1 cellular context compared by ENCODE assay signal in the genomic region with DNA sequence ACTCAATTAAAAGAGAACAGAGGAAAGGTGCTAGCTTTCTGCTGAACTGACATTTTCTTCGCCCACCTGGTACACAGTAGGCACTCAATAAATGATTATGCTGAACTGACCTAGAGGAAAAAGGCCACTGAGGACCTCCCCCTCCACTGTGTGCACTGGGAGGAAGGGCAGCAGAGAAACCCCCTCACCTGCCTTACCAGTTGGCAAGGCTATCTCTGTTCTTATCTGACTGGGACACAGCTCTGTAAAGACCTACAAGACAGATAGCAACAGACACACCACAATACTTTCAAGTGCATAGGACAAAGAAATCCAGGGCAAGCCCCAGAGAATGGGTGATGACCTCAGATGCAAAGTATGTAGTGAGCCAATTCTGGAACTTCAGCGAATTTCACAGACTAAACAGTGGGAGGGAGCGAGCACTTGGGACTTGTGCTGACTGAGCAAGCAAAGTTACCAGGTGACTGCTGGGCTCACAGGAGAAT.
TF ChIP-seq lines count a peak whose summit lies in the region.

No MANE protein-coding gene starts in this region.

TF ChIP-seq in HepG2, 621 proteins besides CTCF, POLR2A, EP300 and RAD21 (continues in another document):
- no peak for TF ChIP-seq PCBP1 (IDR thresholded peaks at IDR 0.05; ENCODE audit: borderline replicate concordance, low read depth, low read length)
- TF ChIP-seq, protein P1, sequence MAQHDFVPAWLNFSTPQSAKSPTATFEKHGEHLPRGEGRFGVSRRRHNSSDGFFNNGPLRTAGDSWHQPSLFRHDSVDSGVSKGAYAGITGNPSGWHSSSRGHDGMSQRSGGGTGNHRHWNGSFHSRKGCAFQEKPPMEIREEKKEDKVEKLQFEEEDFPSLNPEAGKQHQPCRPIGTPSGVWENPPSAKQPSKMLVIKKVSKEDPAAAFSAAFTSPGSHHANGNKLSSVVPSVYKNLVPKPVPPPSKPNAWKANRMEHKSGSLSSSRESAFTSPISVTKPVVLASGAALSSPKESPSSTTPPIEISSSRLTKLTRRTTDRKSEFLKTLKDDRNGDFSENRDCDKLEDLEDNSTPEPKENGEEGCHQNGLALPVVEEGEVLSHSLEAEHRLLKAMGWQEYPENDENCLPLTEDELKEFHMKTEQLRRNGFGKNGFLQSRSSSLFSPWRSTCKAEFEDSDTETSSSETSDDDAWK (CRISPR knock-in tag; IDR thresholded peaks at IDR 0.05) = no peak
- no peak for TF ChIP-seq ZNF34 (CRISPR knock-in tag; IDR thresholded peaks at IDR 0.05; ENCODE audit: borderline replicate concordance)
- no peak for TF ChIP-seq ZNF256 (CRISPR knock-in tag; conservative IDR thresholded peaks at IDR 0.05)
- TF ChIP-seq XRCC5 (optimal IDR thresholded peaks at IDR 0.05; ENCODE audit: low read length) = peak; percentile 12
- 0 out of 2 replicates have a peak, but pooled peaks have one; percentile 41 for TF ChIP-seq ZNF644 (CRISPR knock-in tag; IDR thresholded peaks at IDR 0.05; ENCODE audit: low read depth)
- TF ChIP-seq, protein P2, sequence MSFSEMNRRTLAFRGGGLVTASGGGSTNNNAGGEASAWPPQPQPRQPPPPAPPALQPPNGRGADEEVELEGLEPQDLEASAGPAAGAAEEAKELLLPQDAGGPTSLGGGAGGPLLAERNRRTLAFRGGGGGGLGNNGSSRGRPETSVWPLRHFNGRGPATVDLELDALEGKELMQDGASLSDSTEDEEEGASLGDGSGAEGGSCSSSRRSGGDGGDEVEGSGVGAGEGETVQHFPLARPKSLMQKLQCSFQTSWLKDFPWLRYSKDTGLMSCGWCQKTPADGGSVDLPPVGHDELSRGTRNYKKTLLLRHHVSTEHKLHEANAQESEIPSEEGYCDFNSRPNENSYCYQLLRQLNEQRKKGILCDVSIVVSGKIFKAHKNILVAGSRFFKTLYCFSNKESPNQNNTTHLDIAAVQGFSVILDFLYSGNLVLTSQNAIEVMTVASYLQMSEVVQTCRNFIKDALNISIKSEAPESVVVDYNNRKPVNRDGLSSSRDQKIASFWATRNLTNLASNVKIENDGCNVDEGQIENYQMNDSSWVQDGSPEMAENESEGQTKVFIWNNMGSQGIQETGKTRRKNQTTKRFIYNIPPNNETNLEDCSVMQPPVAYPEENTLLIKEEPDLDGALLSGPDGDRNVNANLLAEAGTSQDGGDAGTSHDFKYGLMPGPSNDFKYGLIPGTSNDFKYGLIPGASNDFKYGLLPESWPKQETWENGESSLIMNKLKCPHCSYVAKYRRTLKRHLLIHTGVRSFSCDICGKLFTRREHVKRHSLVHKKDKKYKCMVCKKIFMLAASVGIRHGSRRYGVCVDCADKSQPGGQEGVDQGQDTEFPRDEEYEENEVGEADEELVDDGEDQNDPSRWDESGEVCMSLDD (CRISPR knock-in tag; IDR thresholded peaks at IDR 0.05; ENCODE audit: borderline replicate concordance) = no peak
- no peak for TF ChIP-seq FOXA1 (IDR thresholded peaks at IDR 0.05)
- 0 out of 2 replicates have a peak, but pooled peaks have one; percentile 3 for TF ChIP-seq FOXA1 (CRISPR knock-in tag; IDR thresholded peaks at IDR 0.05)
- TF ChIP-seq MAFF (IDR thresholded peaks at IDR 0.05; ENCODE audit: low read depth, low read length) = peak; percentile 69
- TF ChIP-seq ZSCAN21 (CRISPR knock-in tag; IDR thresholded peaks at IDR 0.05; ENCODE audit: borderline replicate concordance) = 0 out of 2 replicates have a peak, but pooled peaks have one; percentile 24
- no peak for TF ChIP-seq NR2F6 (IDR thresholded peaks at IDR 0.05)
- TF ChIP-seq NR2F6 (CRISPR knock-in tag; IDR thresholded peaks at IDR 0.05) = 0 out of 2 replicates have a peak, but pooled peaks have one; percentile 6
- TF ChIP-seq RARA (CRISPR knock-in tag; IDR thresholded peaks at IDR 0.05) = peak; percentile 26; the same call in 1 of the 2 replicates
- no peak for TF ChIP-seq LCORL (IDR thresholded peaks at IDR 0.05)
- 0 out of 2 replicates have a peak, but pooled peaks have one; percentile 39 for TF ChIP-seq LCORL (CRISPR knock-in tag; IDR thresholded peaks at IDR 0.05)
- peak; percentile 83 for TF ChIP-seq ZKSCAN8 (CRISPR knock-in tag; IDR thresholded peaks at IDR 0.05; ENCODE audit: borderline replicate concordance)
- TF ChIP-seq SOX6 (IDR thresholded peaks at IDR 0.05) = no peak
- TF ChIP-seq SOX6 (CRISPR knock-in tag; IDR thresholded peaks at IDR 0.05) = peak; percentile 62
- TF ChIP-seq POLR2AphosphoS2 (IDR thresholded peaks at IDR 0.05; ENCODE audit: low read depth, low read length) = no peak
- TF ChIP-seq, protein P3, sequence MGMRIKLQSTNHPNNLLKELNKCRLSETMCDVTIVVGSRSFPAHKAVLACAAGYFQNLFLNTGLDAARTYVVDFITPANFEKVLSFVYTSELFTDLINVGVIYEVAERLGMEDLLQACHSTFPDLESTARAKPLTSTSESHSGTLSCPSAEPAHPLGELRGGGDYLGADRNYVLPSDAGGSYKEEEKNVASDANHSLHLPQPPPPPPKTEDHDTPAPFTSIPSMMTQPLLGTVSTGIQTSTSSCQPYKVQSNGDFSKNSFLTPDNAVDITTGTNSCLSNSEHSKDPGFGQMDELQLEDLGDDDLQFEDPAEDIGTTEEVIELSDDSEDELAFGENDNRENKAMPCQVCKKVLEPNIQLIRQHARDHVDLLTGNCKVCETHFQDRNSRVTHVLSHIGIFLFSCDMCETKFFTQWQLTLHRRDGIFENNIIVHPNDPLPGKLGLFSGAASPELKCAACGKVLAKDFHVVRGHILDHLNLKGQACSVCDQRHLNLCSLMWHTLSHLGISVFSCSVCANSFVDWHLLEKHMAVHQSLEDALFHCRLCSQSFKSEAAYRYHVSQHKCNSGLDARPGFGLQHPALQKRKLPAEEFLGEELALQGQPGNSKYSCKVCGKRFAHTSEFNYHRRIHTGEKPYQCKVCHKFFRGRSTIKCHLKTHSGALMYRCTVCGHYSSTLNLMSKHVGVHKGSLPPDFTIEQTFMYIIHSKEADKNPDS (CRISPR knock-in tag; IDR thresholded peaks at IDR 0.05) = no peak
- no peak for TF ChIP-seq BRD4 (CRISPR knock-in tag; IDR thresholded peaks at IDR 0.05)
- peak; percentile 66 to 68 for TF ChIP-seq MAFK (conservative IDR thresholded peaks at IDR 0.05 in 1 of 2, IDR thresholded peaks at IDR 0.05 in 1 of 2; ENCODE audit: low read length in 2 of 2)
- peak; percentile 83 for TF ChIP-seq JUND (CRISPR knock-in tag; IDR thresholded peaks at IDR 0.05)
- TF ChIP-seq KAT8 (CRISPR knock-in tag; IDR thresholded peaks at IDR 0.05) = 0 out of 2 replicates have a peak, but pooled peaks have one; percentile 14
- TF ChIP-seq, protein P4, sequence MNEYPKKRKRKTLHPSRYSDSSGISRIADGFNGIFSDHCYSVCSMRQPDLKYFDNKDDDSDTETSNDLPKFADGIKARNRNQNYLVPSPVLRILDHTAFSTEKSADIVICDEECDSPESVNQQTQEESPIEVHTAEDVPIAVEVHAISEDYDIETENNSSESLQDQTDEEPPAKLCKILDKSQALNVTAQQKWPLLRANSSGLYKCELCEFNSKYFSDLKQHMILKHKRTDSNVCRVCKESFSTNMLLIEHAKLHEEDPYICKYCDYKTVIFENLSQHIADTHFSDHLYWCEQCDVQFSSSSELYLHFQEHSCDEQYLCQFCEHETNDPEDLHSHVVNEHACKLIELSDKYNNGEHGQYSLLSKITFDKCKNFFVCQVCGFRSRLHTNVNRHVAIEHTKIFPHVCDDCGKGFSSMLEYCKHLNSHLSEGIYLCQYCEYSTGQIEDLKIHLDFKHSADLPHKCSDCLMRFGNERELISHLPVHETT (CRISPR knock-in tag; conservative IDR thresholded peaks at IDR 0.05) = no peak
- no peak for TF ChIP-seq SMARCE1 (IDR thresholded peaks at IDR 0.05; ENCODE audit: borderline replicate concordance)
- TF ChIP-seq, protein P5, sequence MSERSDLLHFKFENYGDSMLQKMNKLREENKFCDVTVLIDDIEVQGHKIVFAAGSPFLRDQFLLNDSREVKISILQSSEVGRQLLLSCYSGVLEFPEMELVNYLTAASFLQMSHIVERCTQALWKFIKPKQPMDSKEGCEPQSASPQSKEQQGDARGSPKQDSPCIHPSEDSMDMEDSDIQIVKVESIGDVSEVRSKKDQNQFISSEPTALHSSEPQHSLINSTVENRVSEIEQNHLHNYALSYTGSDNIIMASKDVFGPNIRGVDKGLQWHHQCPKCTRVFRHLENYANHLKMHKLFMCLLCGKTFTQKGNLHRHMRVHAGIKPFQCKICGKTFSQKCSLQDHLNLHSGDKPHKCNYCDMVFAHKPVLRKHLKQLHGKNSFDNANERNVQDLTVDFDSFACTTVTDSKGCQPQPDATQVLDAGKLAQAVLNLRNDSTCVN (CRISPR knock-in tag; IDR thresholded peaks at IDR 0.05; ENCODE audit: borderline replicate concordance) = peak; percentile 40; the same call in 1 of the 2 replicates
- TF ChIP-seq, protein P6, sequence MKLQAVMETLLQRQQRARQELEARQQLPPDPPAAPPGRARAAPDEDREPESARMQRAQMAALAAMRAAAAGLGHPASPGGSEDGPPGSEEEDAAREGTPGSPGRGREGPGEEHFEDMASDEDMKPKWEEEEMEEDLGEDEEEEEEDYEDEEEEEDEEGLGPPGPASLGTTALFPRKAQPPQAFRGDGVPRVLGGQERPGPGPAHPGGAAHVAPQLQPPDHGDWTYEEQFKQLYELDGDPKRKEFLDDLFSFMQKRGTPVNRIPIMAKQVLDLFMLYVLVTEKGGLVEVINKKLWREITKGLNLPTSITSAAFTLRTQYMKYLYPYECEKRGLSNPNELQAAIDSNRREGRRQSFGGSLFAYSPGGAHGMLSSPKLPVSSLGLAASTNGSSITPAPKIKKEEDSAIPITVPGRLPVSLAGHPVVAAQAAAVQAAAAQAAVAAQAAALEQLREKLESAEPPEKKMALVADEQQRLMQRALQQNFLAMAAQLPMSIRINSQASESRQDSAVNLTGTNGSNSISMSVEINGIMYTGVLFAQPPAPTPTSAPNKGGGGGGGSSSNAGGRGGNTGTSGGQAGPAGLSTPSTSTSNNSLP (IDR thresholded peaks at IDR 0.05; ENCODE audit: low read depth, low read length) = no peak
- TF ChIP-seq JUN (CRISPR knock-in tag; IDR thresholded peaks at IDR 0.05) = peak; percentile 94
- TF ChIP-seq, protein P7, sequence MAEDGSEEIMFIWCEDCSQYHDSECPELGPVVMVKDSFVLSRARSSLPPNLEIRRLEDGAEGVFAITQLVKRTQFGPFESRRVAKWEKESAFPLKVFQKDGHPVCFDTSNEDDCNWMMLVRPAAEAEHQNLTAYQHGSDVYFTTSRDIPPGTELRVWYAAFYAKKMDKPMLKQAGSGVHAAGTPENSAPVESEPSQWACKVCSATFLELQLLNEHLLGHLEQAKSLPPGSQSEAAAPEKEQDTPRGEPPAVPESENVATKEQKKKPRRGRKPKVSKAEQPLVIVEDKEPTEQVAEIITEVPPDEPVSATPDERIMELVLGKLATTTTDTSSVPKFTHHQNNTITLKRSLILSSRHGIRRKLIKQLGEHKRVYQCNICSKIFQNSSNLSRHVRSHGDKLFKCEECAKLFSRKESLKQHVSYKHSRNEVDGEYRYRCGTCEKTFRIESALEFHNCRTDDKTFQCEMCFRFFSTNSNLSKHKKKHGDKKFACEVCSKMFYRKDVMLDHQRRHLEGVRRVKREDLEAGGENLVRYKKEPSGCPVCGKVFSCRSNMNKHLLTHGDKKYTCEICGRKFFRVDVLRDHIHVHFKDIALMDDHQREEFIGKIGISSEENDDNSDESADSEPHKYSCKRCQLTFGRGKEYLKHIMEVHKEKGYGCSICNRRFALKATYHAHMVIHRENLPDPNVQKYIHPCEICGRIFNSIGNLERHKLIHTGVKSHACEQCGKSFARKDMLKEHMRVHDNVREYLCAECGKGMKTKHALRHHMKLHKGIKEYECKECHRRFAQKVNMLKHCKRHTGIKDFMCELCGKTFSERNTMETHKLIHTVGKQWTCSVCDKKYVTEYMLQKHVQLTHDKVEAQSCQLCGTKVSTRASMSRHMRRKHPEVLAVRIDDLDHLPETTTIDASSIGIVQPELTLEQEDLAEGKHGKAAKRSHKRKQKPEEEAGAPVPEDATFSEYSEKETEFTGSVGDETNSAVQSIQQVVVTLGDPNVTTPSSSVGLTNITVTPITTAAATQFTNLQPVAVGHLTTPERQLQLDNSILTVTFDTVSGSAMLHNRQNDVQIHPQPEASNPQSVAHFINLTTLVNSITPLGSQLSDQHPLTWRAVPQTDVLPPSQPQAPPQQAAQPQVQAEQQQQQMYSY (CRISPR knock-in tag; IDR thresholded peaks at IDR 0.05) = no peak
- TF ChIP-seq ZNF317 (CRISPR knock-in tag; IDR thresholded peaks at IDR 0.05) = peak; percentile 93
- TF ChIP-seq SAP130 (CRISPR knock-in tag; IDR thresholded peaks at IDR 0.05; ENCODE audit: low read depth) = peak; percentile 36; the same call in 1 of the 2 replicates
- TF ChIP-seq SOX5 (CRISPR knock-in tag; IDR thresholded peaks at IDR 0.05; ENCODE audit: borderline replicate concordance) = peak; percentile 63
- TF ChIP-seq SALL1 (CRISPR knock-in tag; IDR thresholded peaks at IDR 0.05) = peak; percentile 31; the same call in 1 of the 2 replicates
- TF ChIP-seq ZNF792 (CRISPR knock-in tag; IDR thresholded peaks at IDR 0.05) = no peak
- TF ChIP-seq ZFP1 (CRISPR knock-in tag; IDR thresholded peaks at IDR 0.05) = no peak
- no peak for TF ChIP-seq ZNF441 (CRISPR knock-in tag; IDR thresholded peaks at IDR 0.05; ENCODE audit: borderline replicate concordance)
- TF ChIP-seq, protein P8, sequence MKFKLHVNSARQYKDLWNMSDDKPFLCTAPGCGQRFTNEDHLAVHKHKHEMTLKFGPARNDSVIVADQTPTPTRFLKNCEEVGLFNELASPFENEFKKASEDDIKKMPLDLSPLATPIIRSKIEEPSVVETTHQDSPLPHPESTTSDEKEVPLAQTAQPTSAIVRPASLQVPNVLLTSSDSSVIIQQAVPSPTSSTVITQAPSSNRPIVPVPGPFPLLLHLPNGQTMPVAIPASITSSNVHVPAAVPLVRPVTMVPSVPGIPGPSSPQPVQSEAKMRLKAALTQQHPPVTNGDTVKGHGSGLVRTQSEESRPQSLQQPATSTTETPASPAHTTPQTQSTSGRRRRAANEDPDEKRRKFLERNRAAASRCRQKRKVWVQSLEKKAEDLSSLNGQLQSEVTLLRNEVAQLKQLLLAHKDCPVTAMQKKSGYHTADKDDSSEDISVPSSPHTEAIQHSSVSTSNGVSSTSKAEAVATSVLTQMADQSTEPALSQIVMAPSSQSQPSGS (CRISPR knock-in tag; IDR thresholded peaks at IDR 0.05) = peak; percentile 91
- TF ChIP-seq, protein P9, sequence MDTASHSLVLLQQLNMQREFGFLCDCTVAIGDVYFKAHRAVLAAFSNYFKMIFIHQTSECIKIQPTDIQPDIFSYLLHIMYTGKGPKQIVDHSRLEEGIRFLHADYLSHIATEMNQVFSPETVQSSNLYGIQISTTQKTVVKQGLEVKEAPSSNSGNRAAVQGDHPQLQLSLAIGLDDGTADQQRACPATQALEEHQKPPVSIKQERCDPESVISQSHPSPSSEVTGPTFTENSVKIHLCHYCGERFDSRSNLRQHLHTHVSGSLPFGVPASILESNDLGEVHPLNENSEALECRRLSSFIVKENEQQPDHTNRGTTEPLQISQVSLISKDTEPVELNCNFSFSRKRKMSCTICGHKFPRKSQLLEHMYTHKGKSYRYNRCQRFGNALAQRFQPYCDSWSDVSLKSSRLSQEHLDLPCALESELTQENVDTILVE (CRISPR knock-in tag; IDR thresholded peaks at IDR 0.05) = no peak
- no peak for TF ChIP-seq SOX13 (IDR thresholded peaks at IDR 0.05)
- TF ChIP-seq SOX13 (CRISPR knock-in tag; conservative IDR thresholded peaks at IDR 0.05 in 1 of 2, IDR thresholded peaks at IDR 0.05 in 1 of 2) = peak in 1 of 2 experiments; percentile 76; a peak in 2 of 4 replicates
- no peak for TF ChIP-seq RAD51 (IDR thresholded peaks at IDR 0.05; ENCODE audit: borderline replicate concordance)
- TF ChIP-seq, protein P10, sequence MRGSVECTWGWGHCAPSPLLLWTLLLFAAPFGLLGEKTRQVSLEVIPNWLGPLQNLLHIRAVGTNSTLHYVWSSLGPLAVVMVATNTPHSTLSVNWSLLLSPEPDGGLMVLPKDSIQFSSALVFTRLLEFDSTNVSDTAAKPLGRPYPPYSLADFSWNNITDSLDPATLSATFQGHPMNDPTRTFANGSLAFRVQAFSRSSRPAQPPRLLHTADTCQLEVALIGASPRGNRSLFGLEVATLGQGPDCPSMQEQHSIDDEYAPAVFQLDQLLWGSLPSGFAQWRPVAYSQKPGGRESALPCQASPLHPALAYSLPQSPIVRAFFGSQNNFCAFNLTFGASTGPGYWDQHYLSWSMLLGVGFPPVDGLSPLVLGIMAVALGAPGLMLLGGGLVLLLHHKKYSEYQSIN (CRISPR knock-in tag; IDR thresholded peaks at IDR 0.05; ENCODE audit: borderline replicate concordance) = no peak
